8 cellular contexts compared by ENCODE assay signal in the genomic region with DNA sequence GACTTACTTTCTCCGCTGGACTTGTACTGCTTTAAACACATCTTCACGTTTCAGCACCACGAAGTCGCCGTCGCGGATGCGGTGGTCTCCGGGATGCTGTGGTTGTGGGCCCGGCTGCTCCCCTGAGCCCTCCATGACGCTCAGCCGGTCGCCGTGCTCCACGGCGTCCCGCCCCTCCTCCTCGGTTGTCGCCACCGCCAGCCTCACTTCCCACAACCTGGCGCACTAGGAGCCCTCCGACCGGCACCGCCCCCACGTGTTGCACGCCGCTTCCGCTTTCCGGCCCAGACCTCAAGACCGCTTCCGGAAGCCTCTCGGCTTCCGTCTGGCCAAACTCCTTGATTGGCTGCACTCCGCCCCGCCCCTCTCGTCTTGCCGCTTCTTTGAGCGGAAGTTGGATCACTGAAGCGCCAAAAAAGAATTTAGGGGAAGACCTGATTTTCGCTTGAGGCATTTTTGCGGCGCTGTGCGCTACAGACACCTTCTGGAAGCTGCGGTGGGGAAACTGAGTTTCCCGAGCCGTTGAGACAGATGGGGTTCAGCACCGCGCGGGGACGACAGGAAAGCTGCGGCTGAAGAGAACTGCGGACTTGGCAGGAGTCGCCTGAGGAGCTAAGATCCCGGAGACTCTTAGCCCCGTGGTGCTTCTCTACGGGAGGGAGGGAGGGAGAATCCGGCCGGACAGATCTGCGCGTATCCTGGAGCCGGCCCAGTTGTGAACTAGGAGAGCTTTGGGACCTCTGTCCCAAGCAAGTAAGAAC. TPM values are rescaled to one million over a fixed set of nuclear protein-coding genes. Genes with fewer than 3 reads are reported as not detected.
DNase-seq lines count a peak whose midpoint lies in the region; ATAC-seq and TF ChIP-seq lines count a peak whose summit lies in the region.

A gene (plus strand): TSS at position 382 of the 761 bp plus-strand sequence. CDS start 1,364 bp downstream, outside the sequence.
A gene with protein sequence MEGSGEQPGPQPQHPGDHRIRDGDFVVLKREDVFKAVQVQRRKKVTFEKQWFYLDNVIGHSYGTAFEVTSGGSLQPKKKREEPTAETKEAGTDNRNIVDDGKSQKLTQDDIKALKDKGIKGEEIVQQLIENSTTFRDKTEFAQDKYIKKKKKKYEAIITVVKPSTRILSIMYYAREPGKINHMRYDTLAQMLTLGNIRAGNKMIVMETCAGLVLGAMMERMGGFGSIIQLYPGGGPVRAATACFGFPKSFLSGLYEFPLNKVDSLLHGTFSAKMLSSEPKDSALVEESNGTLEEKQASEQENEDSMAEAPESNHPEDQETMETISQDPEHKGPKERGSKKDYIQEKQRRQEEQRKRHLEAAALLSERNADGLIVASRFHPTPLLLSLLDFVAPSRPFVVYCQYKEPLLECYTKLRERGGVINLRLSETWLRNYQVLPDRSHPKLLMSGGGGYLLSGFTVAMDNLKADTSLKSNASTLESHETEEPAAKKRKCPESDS (minus strand): TSS at position 263 of the 761 bp plus-strand sequence. CDS start 128 bp downstream, at position 135.

- DNase-seq in CD4-positive, alpha-beta memory T cell = peak; percentile 94 to 98 (median 95)
- peak; percentile 98 for DNase-seq in HK-2 (ENCODE audit: unreplicated experiment)
- peak; percentile 93 for DNase-seq in NCI-H82 treated with DMSO at 0.1 percent for 48 hours (lab: John Stamatoyannopoulos, UW; ENCODE audit: unreplicated experiment)
- peak; percentile 98 to 99 for DNase-seq in activated CD4-positive, alpha-beta T cell treated with anti-CD3 and anti-CD28 coated beads, Interleukin-2, amount 50 U/mL, for 48 hours
- peak; percentile 96 to 97 (median 96) for DNase-seq in right lobe of liver
- peak; percentile 98 for DNase-seq in stimulated activated CD4-positive, alpha-beta T cell treated with anti-CD3 and anti-CD28 coated beads, Interleukin-4, amount 100 ng/mL, for 24 hours

- peaks cover 34% of the 10 kb centered on the region for H3K4me1 ChIP-seq in CD4-positive, alpha-beta memory T cell (ENCODE audit: insufficient read depth, low read length)
- peaks cover 14 to 16% of the 10 kb centered on the region in 2 donors for H3K4me1 ChIP-seq in duodenal mucosa (ENCODE audit: control insufficient read depth in 1 of 2, insufficient read depth in 2 of 2, low read length in 2 of 2)
- H3K4me1 ChIP-seq in right lobe of liver = peaks cover 0 to 15% (median 2%) of the 10 kb centered on the region in 4 donors

- TF ChIP-seq CTCF in right lobe of liver (IDR thresholded peaks at IDR 0.05) = no peak

- peak within 1 kb of the TSS; percentile 90 to 97 for H3K4me3 ChIP-seq in CD4-positive, alpha-beta memory T cell (ENCODE audit: low read length in 2 of 2)
- H3K4me3 ChIP-seq in duodenal mucosa (ENCODE audit: low read depth in 1 of 2, low read length in 2 of 2) (peak within 1 kb of the TSS; percentile 98 to 99), right lobe of liver (peak within 1 kb of the TSS; percentile 86 to 98 (median 93))

- H3K4me3 Mint-ChIP-seq in CD4-positive, alpha-beta memory T cell = peak within 1 kb of the TSS; percentile 92 to 100 (median 98)

- intact Hi-C loops in CD4-positive, alpha-beta memory T cell (cut with micrococcal nuclease) = loop anchor here (1.0 to 2.0 kb wide), 5 partner anchors 53 to 421 kb away; a partner anchor contains a TSS
- intact Hi-C loops in right lobe of liver (cut with DNase I) = no loop called here

- WGBS in right lobe of liver (ENCODE audit: insufficient coverage, low coverage, low lambda C conversion rate, missing lambda C conversion rate) = under 1% methylated on average over 35 of the region's 61 CpGs

- peaks cover 28 to 39% (median 34%) of the 10 kb centered on the region in 4 donors for H3K4me1 Mint-ChIP-seq in CD4-positive, alpha-beta memory T cell

- POLR2A ChIA-PET in CD4-positive, alpha-beta memory T cell (lab: Charles Lee; ENCODE audit: partially characterized antibody) = interaction anchor here (0.9 to 1.6 kb wide), 3 partner anchors 55 to 350 kb away, joined by 3 to 5 read pairs (median 3); no protein-coding TSS in a partner anchor

- peak within 1 kb of the TSS; percentile 73 for H3K27ac ChIP-seq in CD4-positive, alpha-beta memory T cell (ENCODE audit: low read depth, low read length)
- H3K27ac ChIP-seq in duodenal mucosa (ENCODE audit: low read depth, low read length) = no peak within 1 kb of the TSS
- H3K27ac ChIP-seq in right lobe of liver = peak within 1 kb of the TSS in 1 of 3 donors; percentile 50

- no peaks in the 10 kb centered on the region for H3K9me3 ChIP-seq in CD4-positive, alpha-beta memory T cell (ENCODE audit: control insufficient read depth in 1 of 2, low read length in 2 of 2)
- H3K9me3 ChIP-seq in duodenal mucosa (ENCODE audit: control insufficient read depth in 1 of 2, low read length in 2 of 2) (no peaks in the 10 kb centered on the region), right lobe of liver (no peaks in the 10 kb centered on the region)

- ATAC-seq in GM19455 (IDR thresholded peaks at IDR 0.05; ENCODE audit: unreplicated experiment) (peak; percentile 98), right lobe of liver (peak; percentile 100)

- no peaks in the 10 kb centered on the region for H3K27me3 ChIP-seq in CD4-positive, alpha-beta memory T cell (ENCODE audit: insufficient read depth, low read length)
- H3K27me3 ChIP-seq in duodenal mucosa (ENCODE audit: control insufficient read depth in 1 of 2, insufficient read depth in 2 of 2, low read length in 2 of 2) (no peaks in the 10 kb centered on the region), right lobe of liver (no peaks in the 10 kb centered on the region)

- peak within 1 kb of the TSS; percentile 95 to 99 (median 99) for H3K27ac Mint-ChIP-seq in CD4-positive, alpha-beta memory T cell

- TF ChIP-seq POLR2A in right lobe of liver (IDR thresholded peaks at IDR 0.05) = peak; percentile 48

- peaks cover 0 to 5% (median 0%) of the 10 kb centered on the region in 8 donors for H3K9me3 Mint-ChIP-seq in CD4-positive, alpha-beta memory T cell

- peaks cover 15 to 42% of the 10 kb centered on the region in 2 donors for H3K36me3 Mint-ChIP-seq in CD4-positive, alpha-beta memory T cell

- CTCF ChIA-PET in CD4-positive, alpha-beta memory T cell (lab: Charles Lee; ENCODE audit: partially characterized antibody) = interaction anchor here (0.9 kb wide), 1 partner anchor 57 kb away, joined by 4 read pairs; no protein-coding TSS in a partner anchor

- peak within 1 kb of the TSS; percentile 71 to 82 for H3K9ac ChIP-seq in duodenal mucosa (ENCODE audit: low read depth in 1 of 2, low read length in 2 of 2)

- H3K27me3 Mint-ChIP-seq in CD4-positive, alpha-beta memory T cell = peaks cover 1 to 2% of the 10 kb centered on the region in 2 donors

- H3K36me3 ChIP-seq in CD4-positive, alpha-beta memory T cell (ENCODE audit: insufficient read depth, low read length) = peaks cover 7% of the 10 kb centered on the region
- H3K36me3 ChIP-seq in duodenal mucosa (ENCODE audit: control insufficient read depth in 1 of 2, insufficient read depth in 2 of 2, low read length in 2 of 2) (peaks cover 13 to 34% of the 10 kb centered on the region in 2 donors), right lobe of liver (peaks cover 0 to 23% (median 4%) of the 10 kb centered on the region in 4 donors)

RNA-seq across cellular contexts. Expression of the first gene that starts in this region (rescaled TPM):
- 10 to 100 TPM; 10.2 to 11.1 TPM for total RNA-seq in CD4-positive, alpha-beta memory T cell
- polyA plus RNA-seq in CD4-positive, alpha-beta memory T cell = under 1 TPM in 1 of 2 donors, not detected in 1; 0.78 TPM
- 1 to 10 TPM; 1.4 to 2.5 (median 1.6) TPM for total RNA-seq in right lobe of liver

RNA-seq across cellular contexts. Expression of the second gene that starts in this region (rescaled TPM):
- 10 to 100 TPM; 17.9 to 18.3 TPM for total RNA-seq in CD4-positive, alpha-beta memory T cell
- 10 to 100 TPM; 13.4 to 21.0 TPM for polyA plus RNA-seq in CD4-positive, alpha-beta memory T cell
- total RNA-seq in right lobe of liver = 1 to 10 TPM; 2.8 to 5.8 (median 4.3) TPM
